ENCODE assay signal across 8 cellular contexts in genomic region chr12:108803428-108804105, GRCh38.
DNase-seq lines count a peak whose midpoint lies in the region; ATAC-seq and FAIRE-seq lines count a peak whose summit lies in the region.

No MANE protein-coding gene starts in this region.

- peaks cover 25% of the 10 kb centered on the region for H3K4me1 ChIP-seq in HUES48 (ENCODE audit: control insufficient read depth, insufficient read depth, low read length)

- peak; percentile 95 for FAIRE-seq in endometrium (lab: Jason Lieb, UNC)

- no peaks in the 10 kb centered on the region for H3K9me3 ChIP-seq in HUES48 (ENCODE audit: control insufficient read depth, insufficient read depth, low read length)

- H3K36me3 ChIP-seq in HUES48 (ENCODE audit: control insufficient read depth, insufficient read depth, low read length): peaks cover 64% of the 10 kb centered on the region

- H3K27me3 ChIP-seq in HUES48 (ENCODE audit: control insufficient read depth, insufficient read depth, low read length): no peaks in the 10 kb centered on the region

- H3K27ac ChIP-seq in HUES48 (ENCODE audit: low read depth, low read length): peak overlapping the region; percentile 99

- H3K9ac ChIP-seq in HUES48 (ENCODE audit: low read depth, low read length): no peak overlapping the region; the same call in 1 of the 2 replicates

- peak; percentile 63 for DNase-seq in GDM1 (lab: John Stamatoyannopoulos, UW)
- peak; percentile 12 for DNase-seq in NOMO-1 treated with dmso at 0.1 percent for 144 hours (lab: John Stamatoyannopoulos, UW; ENCODE audit: unreplicated experiment)
- peak; percentile 33 for DNase-seq in activated CD8-positive, alpha-beta memory T cell treated with anti-CD3 and anti-CD28 coated beads, Interleukin-2, amount 50 U/mL, for 24 hours (ENCODE audit: extremely low read depth)
- DNase-seq in midbrain (lab: John Stamatoyannopoulos, UW): peak; percentile 87
- DNase-seq in stimulated activated CD8-positive, alpha-beta memory T cell treated with anti-CD3 and anti-CD28 coated beads, Interleukin-15, amount 100 ng/mL, for 48 hours (ENCODE audit: low read depth in 2 of 2): peak; percentile 34

- no peak for ATAC-seq in HG02588 (IDR thresholded peaks at IDR 0.05; ENCODE audit: unreplicated experiment)

- no peak overlapping the region for H3K4me3 ChIP-seq in HUES48 (ENCODE audit: low read depth, low read length)

Comparison
In these comparisons a context has a peak if more than half of its experiments do, and no peak if none do; other contexts are left out.
1. DNase-seq: peak in every context shown above with its lines; median percentile 87 in midbrain; 63 in GDM1; 34 in stimulated activated CD8-positive, alpha-beta memory T cell treated with anti-CD3 and anti-CD28 coated beads, Interleukin-15, amount 100 ng/mL, for 48 hours; 33 in activated CD8-positive, alpha-beta memory T cell treated with anti-CD3 and anti-CD28 coated beads, Interleukin-2, amount 50 U/mL, for 24 hours; 12 in NOMO-1 treated with dmso at 0.1 percent for 144 hours.